In genomic region chr19:11987405-11988231, GRCh38 we compare ENCODE assay signal across 8 cellular contexts. TPM values are rescaled to one million over a fixed set of nuclear protein-coding genes. Genes with fewer than 3 reads are reported as not detected.
A peak's percentile ranks its signal among the peaks of the same experiment; 100 is the strongest.
DNase-seq lines count a peak whose midpoint lies in the region; ATAC-seq and TF ChIP-seq lines count a peak whose summit lies in the region.

No MANE protein-coding gene starts in this region.

- TF ChIP-seq POLR2A in Peyer's patch (IDR thresholded peaks at IDR 0.05) = peak; percentile 46 to 51

- peaks cover 20% of the 10 kb centered on the region for H3K4me1 Mint-ChIP-seq in activated T-helper 1 cell treated with anti-CD3 and anti-CD28 coated beads, Interleukin-12 subunit alpha, Interleukin-12 subunit beta, Interleukin-2, Interleukin-4 antibody, amounts not matched to agents 30 ng/mL and 10 ng/mL and 1 ng/mL, durations not matched to agents 14 hours and 24 hours and 36 hours (ENCODE audit: low read depth)
- peaks cover 19 to 22% of the 10 kb centered on the region in 2 donors for H3K4me1 Mint-ChIP-seq in natural killer cell treated with Interleukin-12 subunit alpha and Interleukin-12 subunit beta and Interleukin-15 and Interleukin-18, amount 100 ng/mL, for 72 hours (ENCODE audit: low read depth in 2 of 2)

- peak overlapping the region; percentile 95 for H3K4me3 ChIP-seq in Jurkat, Clone E6-1 (ENCODE audit: low read length)
- H3K4me3 ChIP-seq in Peyer's patch = peak overlapping the region; percentile 60 to 86 (median 83)
- H3K4me3 ChIP-seq in fibroblast of pulmonary artery (replicated peaks; ENCODE audit: low read depth, low read length) = peak overlapping the region; percentile 93

- H3K27ac ChIP-seq in Peyer's patch = peak overlapping the region; percentile 82 to 87 (median 85)

- H3K36me3 ChIP-seq in Peyer's patch = no peaks in the 10 kb centered on the region

- peak; percentile 93 for DNase-seq in COLO829 (ENCODE audit: low spot score)
- DNase-seq in Jurkat, Clone E6-1 (ENCODE audit: low read depth, low spot score) = peak; percentile 94
- DNase-seq in Peyer's patch = peak; percentile 96 to 99 (median 98)
- peak; percentile 81 for DNase-seq in activated T-helper 1 cell treated with anti-CD3 and anti-CD28 coated beads, Interleukin-12 subunit alpha, Interleukin-12 subunit beta, Interleukin-2, Interleukin-4 antibody, amounts not matched to agents 30 ng/mL and 10 ng/mL and 1 ng/mL, durations not matched to agents 14 hours and 24 hours and 36 hours (ENCODE audit: low spot score)
- DNase-seq in fibroblast of pulmonary artery (ENCODE audit: low read depth) = peak; percentile 94
- DNase-seq in natural killer cell treated with Interleukin-12 subunit alpha and Interleukin-12 subunit beta and Interleukin-15 and Interleukin-18, amount 100 ng/mL, for 72 hours (ENCODE audit: low spot score) = peak; percentile 95
- DNase-seq in stimulated activated naive CD4-positive, alpha-beta T cell (lab: John Stamatoyannopoulos, UW) = peak; percentile 79 to 92 (median 85)

- peak overlapping the region; percentile 94 for H3K27ac Mint-ChIP-seq in activated T-helper 1 cell treated with anti-CD3 and anti-CD28 coated beads, Interleukin-12 subunit alpha, Interleukin-12 subunit beta, Interleukin-2, Interleukin-4 antibody, amounts not matched to agents 30 ng/mL and 10 ng/mL and 1 ng/mL, durations not matched to agents 14 hours and 24 hours and 36 hours
- peak overlapping the region; percentile 82 to 91 for H3K27ac Mint-ChIP-seq in natural killer cell treated with Interleukin-12 subunit alpha and Interleukin-12 subunit beta and Interleukin-15 and Interleukin-18, amount 100 ng/mL, for 72 hours

- peaks cover 7% of the 10 kb centered on the region for H3K9me3 Mint-ChIP-seq in activated T-helper 1 cell treated with anti-CD3 and anti-CD28 coated beads, Interleukin-12 subunit alpha, Interleukin-12 subunit beta, Interleukin-2, Interleukin-4 antibody, amounts not matched to agents 30 ng/mL and 10 ng/mL and 1 ng/mL, durations not matched to agents 14 hours and 24 hours and 36 hours
- no peaks in the 10 kb centered on the region for H3K9me3 Mint-ChIP-seq in natural killer cell treated with Interleukin-12 subunit alpha and Interleukin-12 subunit beta and Interleukin-15 and Interleukin-18, amount 100 ng/mL, for 72 hours

- no peaks in the 10 kb centered on the region for H3K27me3 ChIP-seq in Peyer's patch

- intact Hi-C loops in activated T-helper 1 cell treated with anti-CD3 and anti-CD28 coated beads, Interleukin-12 subunit alpha, Interleukin-12 subunit beta, Interleukin-2, Interleukin-4 antibody, amounts not matched to agents 30 ng/mL and 10 ng/mL and 1 ng/mL, durations not matched to agents 14 hours and 24 hours and 36 hours (cut with micrococcal nuclease) = loop anchor here (1.0 to 5.0 kb wide), 8 partner anchors 23 to 623 kb away; partner anchors contain the start of genes ZNF136, ZNF440, ZNF490 and ZNF491

- peaks cover 0 to 2% (median 0%) of the 10 kb centered on the region in 4 donors for H3K9me3 ChIP-seq in Peyer's patch

- H3K36me3 Mint-ChIP-seq in activated T-helper 1 cell treated with anti-CD3 and anti-CD28 coated beads, Interleukin-12 subunit alpha, Interleukin-12 subunit beta, Interleukin-2, Interleukin-4 antibody, amounts not matched to agents 30 ng/mL and 10 ng/mL and 1 ng/mL, durations not matched to agents 14 hours and 24 hours and 36 hours (ENCODE audit: low read depth) = peaks cover 7% of the 10 kb centered on the region
- H3K36me3 Mint-ChIP-seq in natural killer cell treated with Interleukin-12 subunit alpha and Interleukin-12 subunit beta and Interleukin-15 and Interleukin-18, amount 100 ng/mL, for 72 hours = no peaks in the 10 kb centered on the region

- no peaks in the 10 kb centered on the region for H3K27me3 Mint-ChIP-seq in activated T-helper 1 cell treated with anti-CD3 and anti-CD28 coated beads, Interleukin-12 subunit alpha, Interleukin-12 subunit beta, Interleukin-2, Interleukin-4 antibody, amounts not matched to agents 30 ng/mL and 10 ng/mL and 1 ng/mL, durations not matched to agents 14 hours and 24 hours and 36 hours (ENCODE audit: insufficient read depth)
- H3K27me3 Mint-ChIP-seq in natural killer cell treated with Interleukin-12 subunit alpha and Interleukin-12 subunit beta and Interleukin-15 and Interleukin-18, amount 100 ng/mL, for 72 hours = no peaks in the 10 kb centered on the region

- peak; percentile 84 for ATAC-seq in GM21423 (IDR thresholded peaks at IDR 0.05; ENCODE audit: unreplicated experiment)
- ATAC-seq in natural killer cell treated with Interleukin-12 subunit alpha and Interleukin-12 subunit beta and Interleukin-15 and Interleukin-18, amount 100 ng/mL, for 72 hours = peak; percentile 99

- peak in 1 of 6 experiments; percentile 0 for TF ChIP-seq CTCF in Peyer's patch (IDR thresholded peaks at IDR 0.05)
- TF ChIP-seq CTCF in fibroblast of pulmonary artery (IDR thresholded peaks at IDR 0.05; ENCODE audit: low read length, missing control alignments) = no peak

- H3K4me3 Mint-ChIP-seq in activated T-helper 1 cell treated with anti-CD3 and anti-CD28 coated beads, Interleukin-12 subunit alpha, Interleukin-12 subunit beta, Interleukin-2, Interleukin-4 antibody, amounts not matched to agents 30 ng/mL and 10 ng/mL and 1 ng/mL, durations not matched to agents 14 hours and 24 hours and 36 hours = peak overlapping the region; percentile 98
- peak overlapping the region; percentile 99 for H3K4me3 Mint-ChIP-seq in natural killer cell treated with Interleukin-12 subunit alpha and Interleukin-12 subunit beta and Interleukin-15 and Interleukin-18, amount 100 ng/mL, for 72 hours

- H3K4me1 ChIP-seq in Peyer's patch = no peaks in the 10 kb centered on the region

RNA-seq across cellular contexts. Expression of gene ZNF763, which starts 22.8 kb away (rescaled TPM):
- 0.93 TPM for polyA plus RNA-seq in Jurkat, Clone E6-1 (2012; ENCODE audit: insufficient read depth, insufficient read length)
- total RNA-seq in Peyer's patch = 10 to 100 TPM in 1 of 4 donors, 1 to 10 TPM in 3; 4.1 to 18.6 (median 8.3) TPM
- 0.49 and 1.1 TPM in 2 replicates for total RNA-seq in activated T-helper 1 cell treated with anti-CD3 and anti-CD28 coated beads, Interleukin-12 subunit alpha, Interleukin-12 subunit beta, Interleukin-2, Interleukin-4 antibody, amounts not matched to agents 30 ng/mL and 10 ng/mL and 1 ng/mL, durations not matched to agents 14 hours and 24 hours and 36 hours
- total RNA-seq in natural killer cell treated with Interleukin-12 subunit alpha and Interleukin-12 subunit beta and Interleukin-15 and Interleukin-18, amount 100 ng/mL, for 72 hours = 1 to 10 TPM; 2.9 to 4.0 TPM

RNA-seq across cellular contexts. Expression of gene ZNF433, which starts 47.9 kb away (rescaled TPM):
- 0.96 TPM for polyA plus RNA-seq in Jurkat, Clone E6-1 (2012; ENCODE audit: insufficient read depth, insufficient read length)
- total RNA-seq in Peyer's patch = 1 to 10 TPM in 2 of 4 donors, under 1 TPM in 1, not detected in 1; 0.35 to 3.5 (median 1.7) TPM
- total RNA-seq in activated T-helper 1 cell treated with anti-CD3 and anti-CD28 coated beads, Interleukin-12 subunit alpha, Interleukin-12 subunit beta, Interleukin-2, Interleukin-4 antibody, amounts not matched to agents 30 ng/mL and 10 ng/mL and 1 ng/mL, durations not matched to agents 14 hours and 24 hours and 36 hours = 0.39 TPM in 1 of 2 replicates, not detected in the other
- total RNA-seq in natural killer cell treated with Interleukin-12 subunit alpha and Interleukin-12 subunit beta and Interleukin-15 and Interleukin-18, amount 100 ng/mL, for 72 hours = 1 to 10 TPM; 3.7 TPM

Comparison
In these comparisons a context has a peak if more than half of its experiments do, and no peak if none do; other contexts are left out.
1. Peak in every context shown above with its lines: DNase-seq, ATAC-seq, H3K4me3 ChIP-seq and H3K27ac ChIP-seq.